ENCODE assay signal across 12 cellular contexts in genomic region chr1:8667869-8668595, GRCh38.
DNase-seq lines count a peak whose midpoint lies in the region; ATAC-seq, FAIRE-seq and TF ChIP-seq lines count a peak whose summit lies in the region.
"Had no signal": no experiment of that assay in that cellular context is flagged by ENCODE, and none has a peak within 500 bp of the region (broad histone marks: within the 10 kb centered on the region; RNA-seq: fewer than 3 reads in every experiment).

No MANE protein-coding gene starts in this region.

- H4K20me1 ChIP-seq in K562 (replicated peaks; ENCODE audit: control insufficient read depth, insufficient read depth, low read length): peaks cover 44% of the 10 kb centered on the region

- CTCF ChIA-PET in K562 (lab: Yijun Ruan, JAX; ENCODE audit: low intra/inter-chr PET ratio): no interaction called here

- H3K9me3 ChIP-seq in K562 (replicated peaks; ENCODE audit: control insufficient read depth, insufficient read depth, low read depth, low read length): no peaks in the 10 kb centered on the region
- H3K9me3 ChIP-seq: gastroesophageal sphincter had no signal

- H3K4me3 ChIP-seq in K562: no peak overlapping the region
- H3K4me3 ChIP-seq: gastroesophageal sphincter had no signal

- no peak for TF ChIP-seq POLR2A in K562 (conservative IDR thresholded peaks at IDR 0.05)

- H3K36me3 ChIP-seq in K562 (ENCODE audit: control insufficient read depth, insufficient read depth, low read length): no peaks in the 10 kb centered on the region; the same call in 2 of the 3 replicates
- H3K36me3 ChIP-seq: gastroesophageal sphincter had no signal

- no peak for TF ChIP-seq RAD21 in K562 (CRISPR knock-in tag; conservative IDR thresholded peaks at IDR 0.05 in 1 of 2, IDR thresholded peaks at IDR 0.05 in 1 of 2)

- peaks cover 2 to 59% of the 10 kb centered on the region in 2 experiments; a peak in 4 of 5 replicates for H3K4me1 ChIP-seq in K562 (replicated peaks in 1 of 2; ENCODE audit: control insufficient read depth in 2 of 2, insufficient read depth in 2 of 2, low read length in 2 of 2)

- H2AFZ ChIP-seq in K562 (ENCODE audit: low read depth, low read length): no peak overlapping the region

- 77% methylated on average over 5 of the region's 5 CpGs for WGBS in K562 (ENCODE audit: insufficient coverage, low coverage, missing lambda C conversion rate)

- H3K27ac ChIP-seq in K562 (ENCODE audit: extremely low read depth, low read depth, low read length): no peak overlapping the region
- H3K27ac ChIP-seq: C4-2B had no signal

- no peak for TF ChIP-seq CTCF in K562 (IDR thresholded peaks at IDR 0.05 in 2 of 3, conservative IDR thresholded peaks at IDR 0.05 in 1 of 3; ENCODE audit: insufficient read depth in 2 of 3, low read depth in 1 of 3, low read length in 3 of 3)

- TF ChIP-seq EP300 in K562 (IDR thresholded peaks at IDR 0.05; ENCODE audit: low read length): no peak; the same call in 1 of the 2 replicates

- peaks cover 82% of the 10 kb centered on the region for H3K79me2 ChIP-seq in K562 (ENCODE audit: control insufficient read depth, insufficient read depth, low read length)

- no peaks in the 10 kb centered on the region for H3K9me1 ChIP-seq in K562 (ENCODE audit: control insufficient read depth, insufficient read depth, low read length)

- ATAC-seq in K562: no peak
- no peak for ATAC-seq in GM21723 (IDR thresholded peaks at IDR 0.05; ENCODE audit: unreplicated experiment)
- ATAC-seq: gastroesophageal sphincter had no signal

- in situ Hi-C loops in ACHN (cut with HindIII; ENCODE audit: low pct_ligation_motif_present, low pct_unique_long_range_greater_than_20kb, low sequenced_read_pairs) (no loop called here), K562 (cut with MboI) (no loop called here)

- no TSS peak for BruUV-seq in K562 (replicated peaks; lab: Mats Ljungman, UMichigan)

- intact Hi-C loops in K562 (cut with micrococcal nuclease): no loop called here

- no peak overlapping the region for H3K9ac ChIP-seq in K562 (ENCODE audit: insufficient read depth in 1 of 2, low read depth in 2 of 2, low read length in 2 of 2)

- POLR2A ChIA-PET in K562 (lab: Yijun Ruan, JAX): interaction anchor here (0.6 kb wide), 1 partner anchor 38 kb away, joined by 3 read pairs; no protein-coding TSS in a partner anchor

- H3K4me2 ChIP-seq in K562 (ENCODE audit: insufficient read depth, low read length): no peak overlapping the region

- peak; percentile 65 for DNase-seq in ACHN
- peak; percentile 66 for DNase-seq in HT1080 (ENCODE audit: low read depth)
- DNase-seq in K562 (ENCODE audit: extremely low read depth in 1 of 4, low spot score in 3 of 4): peak in 1 of 4 experiments; percentile 50
- peak; percentile 74 to 82 for DNase-seq in lung microvascular endothelial cell (ENCODE audit: low read depth in 2 of 2)
- DNase-seq in activated naive CD4-positive, alpha-beta T cell treated with anti-CD3 and anti-CD28 coated beads, Interleukin-2, amount 50 U/mL, for 16 hours: no peak
- no peak for DNase-seq in NCI-H187 treated with DMSO at 0.1 percent for 48 hours (lab: John Stamatoyannopoulos, UW)
- no peak for DNase-seq in GOT3 (lab: John Stamatoyannopoulos, UW)
- DNase-seq: NCI-H1417, T1000 had no signal

- no peak for FAIRE-seq in K562 (lab: Jason Lieb, UNC)

- no peaks in the 10 kb centered on the region for H3K27me3 ChIP-seq in K562 (ENCODE audit: control insufficient read depth in 2 of 2, insufficient read depth in 2 of 2, low read length in 2 of 2)
- H3K27me3 ChIP-seq: gastroesophageal sphincter had no signal

TF ChIP-seq in K562, 482 proteins besides CTCF, POLR2A, EP300 and RAD21:
- TF ChIP-seq SLC30A9 (CRISPR knock-in tag; IDR thresholded peaks at IDR 0.05) (no peak), FOSL1 (tag; conservative IDR thresholded peaks at IDR 0.05) (peak; percentile 84), JUN (IDR thresholded peaks at IDR 0.05; ENCODE audit: borderline replicate concordance, low read depth, low read length) (0 out of 2 replicates have a peak, but pooled peaks have one; percentile 44), JUN (CRISPR knock-in tag; IDR thresholded peaks at IDR 0.05; ENCODE audit: borderline replicate concordance) (no peak), ZNF175 (CRISPR knock-in tag; IDR thresholded peaks at IDR 0.05; ENCODE audit: low read depth) (no peak), ZNF408 (CRISPR knock-in tag; IDR thresholded peaks at IDR 0.05; ENCODE audit: low read depth) (no peak), DPF2 (IDR thresholded peaks at IDR 0.05) (no peak), JUND (IDR thresholded peaks at IDR 0.05; ENCODE audit: borderline replicate concordance, low read depth, low read length) (peak; percentile 56; the same call in 1 of the 2 replicates), JUND (tag; IDR thresholded peaks at IDR 0.05; ENCODE audit: borderline replicate concordance, low read depth, low read length) (no peak), POLR2H (tag; IDR thresholded peaks at IDR 0.05; ENCODE audit: low read depth) (no peak), ATF3 (IDR thresholded peaks at IDR 0.05) (0 out of 2 replicates have a peak, but pooled peaks have one; percentile 11), ATF3 (CRISPR knock-in tag; conservative IDR thresholded peaks at IDR 0.05) (no peak)
TF ChIP-seq in K562: peak in this region for 4.

Comparison
In these comparisons a context has a peak if more than half of its experiments do, and no peak if none do; other contexts are left out.
1. DNase-seq: peak in ACHN (single experiment), HT1080 (single experiment) and lung microvascular endothelial cell (2 of 2); none in activated naive CD4-positive, alpha-beta T cell treated with anti-CD3 and anti-CD28 coated beads, Interleukin-2, amount 50 U/mL, for 16 hours (single experiment), NCI-H187 treated with DMSO at 0.1 percent for 48 hours (single experiment) and GOT3 (single experiment).